In genomic region chr1:6343506-6344405, GRCh38 we compare ENCODE assay signal across 8 cellular contexts. TPM values are rescaled to one million over a fixed set of nuclear protein-coding genes. Genes with fewer than 3 reads are reported as not detected.
DNase-seq lines count a peak whose midpoint lies in the region; ATAC-seq and TF ChIP-seq lines count a peak whose summit lies in the region.

No MANE protein-coding gene starts in this region.

- in situ Hi-C loops in astrocyte of the cerebellum (cut with HindIII; ENCODE audit: low sequenced_read_pairs): no loop called here

- peaks cover 4 to 29% (median 14%) of the 10 kb centered on the region in 6 donors for H3K4me1 ChIP-seq in spleen

- H3K27ac ChIP-seq in spleen: no peak overlapping the region

- no peak for TF ChIP-seq POLR2A in spleen (IDR thresholded peaks at IDR 0.05)

- H3K27me3 ChIP-seq in GM06990 (replicated peaks; ENCODE audit: control insufficient read depth, insufficient read depth, low read length): no peaks in the 10 kb centered on the region
- H3K27me3 ChIP-seq in spleen (replicated peaks in 1 of 7): no peaks in the 10 kb centered on the region

- H3K9me3 ChIP-seq in spleen: no peaks in the 10 kb centered on the region

- DNase-seq in GM06990 (ENCODE audit: extremely low read depth, insufficient read length): peak; percentile 37
- DNase-seq in LoVo (ENCODE audit: low spot score): peak; percentile 39
- peak in 3 of 5 donors; percentile 40 to 57 (median 42) for DNase-seq in T-helper 1 cell
- DNase-seq in astrocyte of the cerebellum (ENCODE audit: low read depth): peak; percentile 44
- peak in 26 of 51 donors; percentile 4 to 69 (median 30) for DNase-seq in hypothalamus (lab: John Stamatoyannopoulos, UW)
- DNase-seq in spleen: no peak

- H3K4me3 ChIP-seq in GM06990 (replicated peaks; ENCODE audit: low read depth, low read length): no peak overlapping the region
- H3K4me3 ChIP-seq in astrocyte of the cerebellum (ENCODE audit: low read depth, low read length): no peak overlapping the region
- no peak overlapping the region for H3K4me3 ChIP-seq in spleen

- TF ChIP-seq CTCF in GM06990 (IDR thresholded peaks at IDR 0.05; ENCODE audit: insufficient read depth, low read length, poor library complexity, severe bottlenecking): peak; percentile 83
- peak; percentile 99 for TF ChIP-seq CTCF in astrocyte of the cerebellum (IDR thresholded peaks at IDR 0.05; ENCODE audit: low read depth, low read length, missing control alignments)
- peak; percentile 63 to 84 (median 78) for TF ChIP-seq CTCF in spleen (IDR thresholded peaks at IDR 0.05 in 8 of 11, conservative IDR thresholded peaks at IDR 0.05 in 3 of 11)

- 78 to 83% (median 80%) methylated on average over 15 to 17 of the region's 17 CpGs for WGBS in spleen, 5 donors

- ATAC-seq in GM19328 (IDR thresholded peaks at IDR 0.05; ENCODE audit: unreplicated experiment): no peak
- no peak for ATAC-seq in GM18519 (IDR thresholded peaks at IDR 0.05; ENCODE audit: low FRiP score, unreplicated experiment)

- peaks cover 11% of the 10 kb centered on the region for H3K36me3 ChIP-seq in GM06990 (ENCODE audit: control insufficient read depth, insufficient read depth, low read length)
- H3K36me3 ChIP-seq in spleen: peaks cover 0 to 7% (median 5%) of the 10 kb centered on the region in 6 donors

- intact Hi-C loops in spleen (cut with DNase I; ENCODE audit: low total_unique reads): loop anchor here (5.0 kb wide), 1 partner anchor 96 kb away; no protein-coding TSS in a partner anchor

RNA-seq across cellular contexts. Expression of gene ACOT7, which starts 49.8 kb away (rescaled TPM):
- 10 to 100 TPM; 11.3 to 31.5 (median 18.1) TPM for total RNA-seq in spleen
- 10 to 100 TPM; 10.6 to 26.7 (median 22.5) TPM for polyA plus RNA-seq in spleen
